ENCODE assay signal across 31 cellular contexts in the genomic region with DNA sequence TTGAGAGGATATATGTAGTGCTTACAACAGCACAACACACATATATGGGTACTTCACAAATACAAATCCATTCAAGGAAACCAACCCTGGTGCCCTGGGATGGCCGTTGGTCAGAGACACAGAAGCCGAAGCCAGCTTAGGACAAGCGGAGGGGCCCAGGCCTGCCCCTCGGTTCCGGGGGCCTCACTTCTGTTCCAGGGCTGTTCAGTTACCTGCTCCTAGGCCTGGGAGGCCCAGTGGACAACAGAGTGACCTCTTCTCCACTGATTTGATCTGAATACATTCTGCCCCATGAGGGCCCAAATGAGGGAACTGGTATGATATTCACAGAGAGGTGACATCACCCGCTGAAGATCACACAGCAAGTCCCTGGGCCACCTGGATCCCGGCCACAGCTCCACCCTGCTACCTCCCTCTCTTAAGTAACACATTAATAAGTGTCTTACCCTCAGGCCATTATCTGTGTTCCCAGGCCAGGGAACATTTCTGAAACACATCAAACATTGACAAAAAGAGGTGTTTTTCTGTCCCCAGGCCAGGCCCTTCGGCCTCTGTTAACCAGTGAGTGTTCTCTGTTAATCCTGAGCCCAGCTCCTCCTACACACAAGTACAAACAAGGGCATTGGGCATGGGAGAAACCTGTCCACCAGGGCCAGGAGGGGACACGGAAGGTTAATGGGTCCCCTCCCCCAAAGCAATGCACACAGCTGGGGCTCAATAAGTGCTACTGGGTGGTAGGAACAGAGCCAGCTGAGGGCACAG. TPM values are rescaled to one million over a fixed set of nuclear protein-coding genes. Genes with fewer than 3 reads are reported as not detected.
DNase-seq lines count a peak whose midpoint lies in the region; ATAC-seq and TF ChIP-seq lines count a peak whose summit lies in the region.
"Had no signal": no experiment of that assay in that cellular context is flagged by ENCODE, and none has a peak within 500 bp of the region (broad histone marks: within the 10 kb centered on the region; RNA-seq: fewer than 3 reads in every experiment).

No MANE protein-coding gene starts in this region.

- H3K79me1 ChIP-seq in trophoblast cell (ENCODE audit: low read length) = peaks cover 12% of the 10 kb centered on the region

- no peak overlapping the region for H3K18ac ChIP-seq in trophoblast cell (ENCODE audit: low read length)

- H3K23ac ChIP-seq in trophoblast cell (ENCODE audit: low read length) = no peak overlapping the region

- POLR2A ChIA-PET in OCI-LY7 (lab: Charles Lee) = interaction anchor here (0.9 kb wide), 1 partner anchor 41 kb away, joined by 3 read pairs; no protein-coding TSS in a partner anchor

- no peak overlapping the region for H3K9ac ChIP-seq in trophoblast cell (ENCODE audit: low read length)

- peaks cover 12% of the 10 kb centered on the region for H3F3A ChIP-seq in DOHH2 (ENCODE audit: control insufficient read depth, insufficient read depth)

- intact Hi-C loops in OCI-LY7 (cut with micrococcal nuclease; ENCODE audit: unreplicated experiment) = no loop called here

- peak overlapping the region; percentile 68; the same call in 1 of the 2 replicates for H2AFZ ChIP-seq in OCI-LY7 (ENCODE audit: low read length)
- no peak overlapping the region for H2AFZ ChIP-seq in trophoblast cell (ENCODE audit: insufficient read depth, low read length, poor library complexity)

- H3K4me3 ChIP-seq in DOHH2 (ENCODE audit: low read length) (peak overlapping the region; percentile 26; the same call in 1 of the 2 replicates), OCI-LY7 (ENCODE audit: low read depth, low read length, poor library complexity, severe bottlenecking) (no peak overlapping the region), trophoblast cell (ENCODE audit: low read depth, low read length) (no peak overlapping the region)
- H3K4me3 ChIP-seq: heart left ventricle, Peyer's patch, skin epidermis, stomach, tibial artery had no signal

- no peak overlapping the region for H4K8ac ChIP-seq in trophoblast cell (ENCODE audit: low read depth, low read length)

- TF ChIP-seq CTCF in DOHH2 (IDR thresholded peaks at IDR 0.05; ENCODE audit: low read depth, low read length, poor library complexity, severe bottlenecking) (no peak), OCI-LY7 (conservative IDR thresholded peaks at IDR 0.05; ENCODE audit: low read length) (no peak)

- no peaks in the 10 kb centered on the region for H4K20me1 ChIP-seq in DOHH2 (ENCODE audit: control insufficient read depth, insufficient read depth, low read depth, low read length)
- no peaks in the 10 kb centered on the region for H4K20me1 ChIP-seq in OCI-LY7 (ENCODE audit: insufficient read depth, low read length)

- H3K4me2 ChIP-seq in DOHH2 (ENCODE audit: low read length) = peak overlapping the region; percentile 50
- H3K4me2 ChIP-seq in OCI-LY7 (ENCODE audit: low read length) = peak overlapping the region; percentile 6; the same call in 1 of the 2 replicates
- H3K4me2 ChIP-seq in trophoblast cell (ENCODE audit: low read length) = no peak overlapping the region

- no peak overlapping the region for H4K91ac ChIP-seq in trophoblast cell (ENCODE audit: low read depth, low read length)

- peak overlapping the region; percentile 24 for H2AK5ac ChIP-seq in trophoblast cell (ENCODE audit: low read length)

- no TSS peak for BruUV-seq in OCI-LY7 (replicated peaks; lab: Mats Ljungman, UMichigan)

- H3K4me1 ChIP-seq in DOHH2 (ENCODE audit: control insufficient read depth, low read length) = peaks cover 85% of the 10 kb centered on the region
- peaks cover 86% of the 10 kb centered on the region for H3K4me1 ChIP-seq in OCI-LY7 (ENCODE audit: insufficient read depth, low read length, poor library complexity, severe bottlenecking)
- peaks cover 8 to 11% of the 10 kb centered on the region in 2 experiments for H3K4me1 ChIP-seq in trophoblast cell (ENCODE audit: control insufficient read depth in 1 of 2, insufficient read depth in 2 of 2, low read length in 2 of 2)

- H3K9me2 ChIP-seq in DOHH2 (replicated peaks; ENCODE audit: control insufficient read depth, low read length) = no peaks in the 10 kb centered on the region
- H3K9me2 ChIP-seq in OCI-LY7 (ENCODE audit: insufficient read depth, low read length) = no peaks in the 10 kb centered on the region

- no peak for ATAC-seq in GM21367 (IDR thresholded peaks at IDR 0.05; ENCODE audit: unreplicated experiment)
- ATAC-seq: heart left ventricle had no signal

- no peak overlapping the region for H2BK12ac ChIP-seq in trophoblast cell (ENCODE audit: low read length)

- H4K12ac ChIP-seq in trophoblast cell (ENCODE audit: low read depth, low read length) = no peak overlapping the region

- H2BK5ac ChIP-seq in trophoblast cell (ENCODE audit: low read depth, low read length, poor library complexity) = no peak overlapping the region

- WGBS in trophoblast cell (ENCODE audit: extremely low coverage, insufficient coverage, insufficient read length) = no CpG with 5 or more reads among the region's 9 CpGs

- CTCF ChIA-PET in OCI-LY7 (lab: Charles Lee; ENCODE audit: unreplicated experiment) = no interaction called here

- H3K36me3 ChIP-seq in DOHH2 (ENCODE audit: control insufficient read depth, low read length) = peaks cover 16% of the 10 kb centered on the region
- no peaks in the 10 kb centered on the region for H3K36me3 ChIP-seq in OCI-LY7 (ENCODE audit: insufficient read depth, low read length)
- no peaks in the 10 kb centered on the region for H3K36me3 ChIP-seq in trophoblast cell (ENCODE audit: control insufficient read depth in 1 of 2, insufficient read depth in 2 of 2, low read length in 2 of 2)
- H3K36me3 ChIP-seq: BE2C, heart left ventricle, Peyer's patch, stomach, tibial artery had no signal

- H3K27me3 ChIP-seq in DOHH2 (ENCODE audit: control insufficient read depth, low read length) (no peaks in the 10 kb centered on the region), trophoblast cell (ENCODE audit: insufficient read depth, low read length) (no peaks in the 10 kb centered on the region)
- H3K27me3 ChIP-seq: BE2C, heart left ventricle, Peyer's patch, stomach, tibial artery had no signal

- H3K27ac ChIP-seq in DOHH2 (ENCODE audit: low read depth, low read length) (peak overlapping the region; percentile 52), OCI-LY7 (ENCODE audit: low read depth, low read length, poor library complexity, severe bottlenecking) (peak overlapping the region; percentile 30), trophoblast cell (ENCODE audit: low read depth, low read length) (no peak overlapping the region), caudate nucleus (ENCODE audit: low read depth, low read length) (no peak overlapping the region)
- H3K27ac ChIP-seq: heart left ventricle, HL-60, Peyer's patch, skin epidermis, stomach, tibial artery, VCaP had no signal

- H2BK120ac ChIP-seq in trophoblast cell (ENCODE audit: insufficient read depth, low read length, poor library complexity) = no peak overlapping the region

- H3K14ac ChIP-seq in trophoblast cell (ENCODE audit: low read length) = no peak overlapping the region

- H3K79me2 ChIP-seq in DOHH2 (ENCODE audit: control insufficient read depth, low read length) = peaks cover 24% of the 10 kb centered on the region
- H3K79me2 ChIP-seq in OCI-LY7 (ENCODE audit: insufficient read depth, low read depth, low read length) = peaks cover 4% of the 10 kb centered on the region; the same call in 1 of the 2 replicates
- peaks cover 6% of the 10 kb centered on the region for H3K79me2 ChIP-seq in trophoblast cell (ENCODE audit: control insufficient read depth, insufficient read depth, low read length, poor library complexity)

- H3K9me3 ChIP-seq in DOHH2 (ENCODE audit: control insufficient read depth, insufficient read depth, low read length) (no peaks in the 10 kb centered on the region), OCI-LY7 (ENCODE audit: low read length) (no peaks in the 10 kb centered on the region), trophoblast cell (ENCODE audit: insufficient read depth, low read depth, low read length) (no peaks in the 10 kb centered on the region)
- H3K9me3 ChIP-seq: BE2C, heart left ventricle, Peyer's patch, stomach, tibial artery had no signal

- DNase-seq in OCI-LY7 (ENCODE audit: low spot score) (no peak), glomerular visceral epithelial cell (ENCODE audit: extremely low spot score) (peak; percentile 29), trophoblast cell (peak; percentile 82 to 92), caudate nucleus (lab: John Stamatoyannopoulos, UW) (no peak), GM19238 (ENCODE audit: insufficient read length, low spot score) (no peak)
- DNase-seq in activated CD4-positive, CD25-positive, alpha-beta regulatory T cell (lab: John Stamatoyannopoulos, UW) = no peak
- DNase-seq: ACHN; activated CD4-positive, alpha-beta T cell treated with anti-CD3 and anti-CD28 coated beads, Interleukin-2, amount 50 U/mL, for 4 hours; activated naive CD4-positive, alpha-beta T cell treated with anti-CD3 and anti-CD28 coated beads, Interleukin-2, amount 10 ng/mL, durations not matched to agents 7 days and 5 days; BE2C; effector CD4-positive, alpha-beta T cell; foreskin fibroblast; GDM1; heart left ventricle; mesenchymal stem cell; NCI-H1092; NCI-H187 treated with DMSO at 0.1 percent for 48 hours; NCI-H524; NK-92 treated with Interleukin-12 subunit alpha and Interleukin-12 subunit beta, amount 100 ng/mL, for 24 hours; Peyer's patch; SIG-M5; stimulated activated CD4-positive, alpha-beta T cell treated with anti-CD3 and anti-CD28 coated beads, Interleukin-2, amount 100 ng/mL, for 24 hours; stomach; SW 1271; T-helper 9 cell; tibial artery had no signal

- no peak overlapping the region for H3K4ac ChIP-seq in trophoblast cell (ENCODE audit: low read depth, low read length)

RNA-seq across cellular contexts. Expression of gene GRHPR, which starts 4.5 kb away (rescaled TPM):
- 135 and 148 TPM in 2 replicates for total RNA-seq in OCI-LY7 (2014; rRNA removed; shearing (Covaris generic))
- 105 and 106 TPM in 2 replicates for total RNA-seq in OCI-LY7 (2022)
- polyA plus RNA-seq in trophoblast cell (2013) = 70.1 and 73.9 TPM in 2 replicates

RNA-seq across cellular contexts. Expression of gene ZBTB5, which starts 47.2 kb away (rescaled TPM):
- total RNA-seq in OCI-LY7 (2014; rRNA removed; shearing (Covaris generic)) = 27.9 and 31.9 TPM in 2 replicates
- 20.2 and 23.9 TPM in 2 replicates for total RNA-seq in OCI-LY7 (2022)
- 11.2 and 11.3 TPM in 2 replicates for polyA plus RNA-seq in trophoblast cell (2013)

Comparison
In these comparisons a context has a peak if more than half of its experiments do, and no peak if none do; other contexts are left out.
1. H3K27ac ChIP-seq: peak in DOHH2 (single experiment) and OCI-LY7 (single experiment); none in trophoblast cell (single experiment) and caudate nucleus (single experiment).
2. DNase-seq: peak in glomerular visceral epithelial cell (single experiment) and trophoblast cell (2 of 2); none in OCI-LY7 (single experiment), activated CD4-positive, CD25-positive, alpha-beta regulatory T cell (0 of 4), caudate nucleus (0 of 61) and GM19238 (single experiment).